8 cellular contexts compared by ENCODE assay signal in genomic region chr9:134434896-134435506, GRCh38.
DNase-seq lines count a peak whose midpoint lies in the region; ATAC-seq and TF ChIP-seq lines count a peak whose summit lies in the region.

No MANE protein-coding gene starts in this region.

- H3K9me3 ChIP-seq in SK-N-MC (ENCODE audit: low read depth, low read length): no peaks in the 10 kb centered on the region

- peaks cover 21% of the 10 kb centered on the region for H3K36me3 ChIP-seq in SK-N-MC (ENCODE audit: insufficient read depth, low read length)

- H3K27ac Mint-ChIP-seq in activated T-cell treated with anti-CD3 and anti-CD28 coated beads, Interleukin-2, amount 50 U/mL, for 72 hours: no peak overlapping the region

- ATAC-seq in omental fat pad (ENCODE audit: low FRiP score) (peak; percentile 58), HG03139 (IDR thresholded peaks at IDR 0.05; ENCODE audit: unreplicated experiment) (no peak)
- no peak for ATAC-seq in activated T-cell treated with anti-CD3 and anti-CD28 coated beads, Interleukin-2, amount 50 U/mL, for 72 hours (replicated peaks in 1 of 2)

- DNase-seq in HT1080 (ENCODE audit: low read depth) (peak; percentile 90), SK-N-MC (ENCODE audit: low read depth, low spot score) (peak; percentile 93), fibroblast of villous mesenchyme (ENCODE audit: low read depth) (peak; percentile 98), omental fat pad (ENCODE audit: low spot score) (peak; percentile 78), activated T-cell treated with anti-CD3 and anti-CD28 coated beads for 4 hours (no peak), SIG-M5 treated with dmso at 0.1 percent for 504 hours (lab: John Stamatoyannopoulos, UW; ENCODE audit: unreplicated experiment) (no peak)
- no peak for DNase-seq in activated T-cell treated with anti-CD3 and anti-CD28 coated beads, Interleukin-2, amount 50 U/mL, for 72 hours

- H3K36me3 Mint-ChIP-seq in activated T-cell treated with anti-CD3 and anti-CD28 coated beads, Interleukin-2, amount 50 U/mL, for 72 hours (ENCODE audit: insufficient read depth in 2 of 2): no peaks in the 10 kb centered on the region

- H3K4me3 ChIP-seq in SK-N-MC (peak overlapping the region; percentile 64), fibroblast of villous mesenchyme (ENCODE audit: low read depth, low read length) (no peak overlapping the region)

- peak overlapping the region; percentile 66 for H3K9ac ChIP-seq in SK-N-MC (ENCODE audit: insufficient read length)

- TF ChIP-seq CTCF in fibroblast of villous mesenchyme (IDR thresholded peaks at IDR 0.05; ENCODE audit: insufficient read depth, low read depth, low read length) (no peak), omental fat pad (IDR thresholded peaks at IDR 0.05) (no peak)

- no peaks in the 10 kb centered on the region for H3K27me3 Mint-ChIP-seq in activated T-cell treated with anti-CD3 and anti-CD28 coated beads, Interleukin-2, amount 50 U/mL, for 72 hours (ENCODE audit: low read depth)

- no peaks in the 10 kb centered on the region for H3K4me1 Mint-ChIP-seq in activated T-cell treated with anti-CD3 and anti-CD28 coated beads, Interleukin-2, amount 50 U/mL, for 72 hours (ENCODE audit: low read depth)

- no peak overlapping the region for H3K4me3 Mint-ChIP-seq in activated T-cell treated with anti-CD3 and anti-CD28 coated beads, Interleukin-2, amount 50 U/mL, for 72 hours

- peak overlapping the region; percentile 98 for H3K27ac ChIP-seq in SK-N-MC

- no peaks in the 10 kb centered on the region for H3K9me3 Mint-ChIP-seq in activated T-cell treated with anti-CD3 and anti-CD28 coated beads, Interleukin-2, amount 50 U/mL, for 72 hours

Comparison
In these comparisons a context has a peak if more than half of its experiments do, and no peak if none do; other contexts are left out.
1. DNase-seq: peak in HT1080 (single experiment), SK-N-MC (single experiment), fibroblast of villous mesenchyme (single experiment) and omental fat pad (single experiment); none in activated T-cell treated with anti-CD3 and anti-CD28 coated beads for 4 hours (single experiment), activated T-cell treated with anti-CD3 and anti-CD28 coated beads, Interleukin-2, amount 50 U/mL, for 72 hours (0 of 2) and SIG-M5 treated with dmso at 0.1 percent for 504 hours (single experiment).